8 cellular contexts compared by ENCODE assay signal in genomic region chr21:33308586-33309490, GRCh38. TPM values are rescaled to one million over a fixed set of nuclear protein-coding genes. Genes with fewer than 3 reads are reported as not detected.
DNase-seq lines count a peak whose midpoint lies in the region; ATAC-seq and TF ChIP-seq lines count a peak whose summit lies in the region.

No MANE protein-coding gene starts in this region.

- H3K27ac ChIP-seq in DOHH2 (ENCODE audit: low read depth, low read length), result peak overlapping the region; percentile 99
- H3K27ac ChIP-seq in naive thymus-derived CD4-positive, alpha-beta T cell (ENCODE audit: low read depth, low read length), result peak overlapping the region; percentile 3

- H3K36me3 ChIP-seq in DOHH2 (ENCODE audit: control insufficient read depth, low read length), result peaks cover 32% of the 10 kb centered on the region
- no peaks in the 10 kb centered on the region for H3K36me3 ChIP-seq in naive thymus-derived CD4-positive, alpha-beta T cell (ENCODE audit: control insufficient read depth in 2 of 3, insufficient read depth in 3 of 3, low read length in 3 of 3)

- peaks cover 6% of the 10 kb centered on the region for H3K9me3 ChIP-seq in DOHH2 (ENCODE audit: control insufficient read depth, insufficient read depth, low read length)
- no peaks in the 10 kb centered on the region for H3K9me3 ChIP-seq in naive thymus-derived CD4-positive, alpha-beta T cell (ENCODE audit: control insufficient read depth in 2 of 3, low read length in 3 of 3)

- no peaks in the 10 kb centered on the region for H3K27me3 ChIP-seq in DOHH2 (ENCODE audit: control insufficient read depth, low read length)
- H3K27me3 ChIP-seq in naive thymus-derived CD4-positive, alpha-beta T cell (ENCODE audit: control insufficient read depth in 2 of 2, insufficient read depth in 2 of 2, low read length in 2 of 2), result no peaks in the 10 kb centered on the region

- intact Hi-C loops in naive thymus-derived CD4-positive, alpha-beta T cell (cut with micrococcal nuclease), result loop anchor here in 1 of 2 donors (1.0 kb wide), 1 partner anchor 110 kb away; no protein-coding TSS in a partner anchor
- intact Hi-C loops in posterior cingulate gyrus (cut with DNase I), result no loop called here

- ATAC-seq in GM19455 (IDR thresholded peaks at IDR 0.05; ENCODE audit: unreplicated experiment), result peak; percentile 82
- ATAC-seq in HG03442 (IDR thresholded peaks at IDR 0.05; ENCODE audit: unreplicated experiment), result peak; percentile 87
- peak; percentile 38 for ATAC-seq in naive thymus-derived CD4-positive, alpha-beta T cell

- H3K4me3 Mint-ChIP-seq in naive thymus-derived CD4-positive, alpha-beta T cell, result peak overlapping the region in 3 of 10 donors; percentile 5 to 12 (median 5)

- H3K9me3 Mint-ChIP-seq in naive thymus-derived CD4-positive, alpha-beta T cell, result peaks cover 0 to 7% (median 4%) of the 10 kb centered on the region in 11 donors

- peaks cover 100% of the 10 kb centered on the region for H3K4me1 ChIP-seq in DOHH2 (ENCODE audit: control insufficient read depth, low read length)
- H3K4me1 ChIP-seq in naive thymus-derived CD4-positive, alpha-beta T cell (ENCODE audit: control insufficient read depth in 2 of 2, insufficient read depth in 2 of 2, low read length in 2 of 2), result peaks cover 0 to 12% of the 10 kb centered on the region in 2 donors

- H3K27ac Mint-ChIP-seq in naive thymus-derived CD4-positive, alpha-beta T cell, result peak overlapping the region in 7 of 9 donors; percentile 1 to 80 (median 23)

- H3K27me3 Mint-ChIP-seq in naive thymus-derived CD4-positive, alpha-beta T cell, result peaks cover 0 to 10% (median 0%) of the 10 kb centered on the region in 5 donors

- H3K9me2 ChIP-seq in DOHH2 (replicated peaks; ENCODE audit: control insufficient read depth, low read length), result no peaks in the 10 kb centered on the region

- peak; percentile 62 for TF ChIP-seq CTCF in DOHH2 (IDR thresholded peaks at IDR 0.05; ENCODE audit: low read depth, low read length, poor library complexity, severe bottlenecking)

- H3F3A ChIP-seq in DOHH2 (ENCODE audit: control insufficient read depth, insufficient read depth), result peaks cover 45% of the 10 kb centered on the region

- H3K4me1 Mint-ChIP-seq in naive thymus-derived CD4-positive, alpha-beta T cell, result peaks cover 9 to 43% (median 31%) of the 10 kb centered on the region in 7 donors

- POLR2A ChIA-PET in naive thymus-derived CD4-positive, alpha-beta T cell (lab: Charles Lee), result interaction anchor here (0.6 to 2.7 kb wide), 7 partner anchors 9 to 90 kb away, joined by 3 to 15 read pairs (median 6); partner anchors contain the start of gene IFNAR1
- POLR2A ChIA-PET in HEK293T (lab: Yijun Ruan, JAX), result interaction anchor here (3.4 kb wide), 1 partner anchor 16 kb away, joined by 10 read pairs; the partner anchor contains the start of gene IFNAR1

- H4K20me1 ChIP-seq in DOHH2 (ENCODE audit: control insufficient read depth, insufficient read depth, low read depth, low read length), result no peaks in the 10 kb centered on the region

- peak overlapping the region; percentile 52 for H3K4me3 ChIP-seq in DOHH2 (ENCODE audit: low read length)
- H3K4me3 ChIP-seq in naive thymus-derived CD4-positive, alpha-beta T cell (ENCODE audit: low read length), result no peak overlapping the region

- peak overlapping the region; percentile 63 for H3K4me2 ChIP-seq in DOHH2 (ENCODE audit: low read length)

- peaks cover 0 to 10% (median 0%) of the 10 kb centered on the region in 5 donors for H3K36me3 Mint-ChIP-seq in naive thymus-derived CD4-positive, alpha-beta T cell

- peak; percentile 67 for DNase-seq in NOMO-1 treated with DMSO at 0.1 percent for 48 hours (lab: John Stamatoyannopoulos, UW; ENCODE audit: unreplicated experiment)
- DNase-seq in naive thymus-derived CD4-positive, alpha-beta T cell, result peak in 7 of 9 donors; percentile 26 to 60 (median 40)
- DNase-seq in effector CD8-positive, alpha-beta T cell (lab: John Stamatoyannopoulos, UW), result no peak
- DNase-seq in posterior cingulate gyrus, result no peak
- no peak for DNase-seq in HEK293T (ENCODE audit: extremely low spot score)

- CTCF ChIA-PET in naive thymus-derived CD4-positive, alpha-beta T cell (lab: Charles Lee), result interaction anchor here (0.7 to 1.6 kb wide), 7 partner anchors 9 to 111 kb away, joined by 3 to 5 read pairs (median 3); partner anchors contain the start of gene IFNAR1
- CTCF ChIA-PET in HEK293T (lab: Yijun Ruan, JAX), result interaction anchor here (0.6 kb wide), 1 partner anchor 222 kb away, joined by 5 read pairs; no protein-coding TSS in a partner anchor

- no peaks in the 10 kb centered on the region for H3K79me2 ChIP-seq in DOHH2 (ENCODE audit: control insufficient read depth, low read length)

TF ChIP-seq in HEK293T, 16 proteins besides CTCF, POLR2A, EP300 and RAD21:
- TF ChIP-seq SUZ12 (IDR thresholded peaks at IDR 0.05) (no peak), L3MBTL2 (conservative IDR thresholded peaks at IDR 0.05) (no peak), SP1 (IDR thresholded peaks at IDR 0.05) (no peak), TARDBP (IDR thresholded peaks at IDR 0.05) (no peak), LEF1 (IDR thresholded peaks at IDR 0.05; ENCODE audit: borderline replicate concordance) (no peak), NFRKB (IDR thresholded peaks at IDR 0.05) (no peak), FOXM1 (IDR thresholded peaks at IDR 0.05; ENCODE audit: borderline replicate concordance) (no peak), CTBP1 (IDR thresholded peaks at IDR 0.05; ENCODE audit: borderline replicate concordance) (no peak)

RNA-seq across cellular contexts. Expression of gene IFNAR1, which starts 15.9 kb away (rescaled TPM):
- total RNA-seq in naive thymus-derived CD4-positive, alpha-beta T cell, result 10 to 100 TPM; 24.7 to 60.8 (median 40.0) TPM
- 10 to 100 TPM; 62.5 to 76.2 TPM for polyA plus RNA-seq in naive thymus-derived CD4-positive, alpha-beta T cell

RNA-seq across cellular contexts. Expression of gene IL10RB, which starts 42.7 kb away (rescaled TPM):
- 10 to 100 TPM; 17.6 to 35.0 (median 27.2) TPM for total RNA-seq in naive thymus-derived CD4-positive, alpha-beta T cell
- 10 to 100 TPM; 47.2 to 51.4 TPM for polyA plus RNA-seq in naive thymus-derived CD4-positive, alpha-beta T cell

Comparison
In these comparisons a context has a peak if more than half of its experiments do, and no peak if none do; other contexts are left out.
1. DNase-seq: peak in NOMO-1 treated with DMSO at 0.1 percent for 48 hours (single experiment) and naive thymus-derived CD4-positive, alpha-beta T cell (7 of 9); none in effector CD8-positive, alpha-beta T cell (single experiment), posterior cingulate gyrus (0 of 10) and HEK293T (single experiment).
2. Peak in every context shown above with its lines, with median percentiles within 50 percentile points of each other: ATAC-seq.